In the genomic region with DNA sequence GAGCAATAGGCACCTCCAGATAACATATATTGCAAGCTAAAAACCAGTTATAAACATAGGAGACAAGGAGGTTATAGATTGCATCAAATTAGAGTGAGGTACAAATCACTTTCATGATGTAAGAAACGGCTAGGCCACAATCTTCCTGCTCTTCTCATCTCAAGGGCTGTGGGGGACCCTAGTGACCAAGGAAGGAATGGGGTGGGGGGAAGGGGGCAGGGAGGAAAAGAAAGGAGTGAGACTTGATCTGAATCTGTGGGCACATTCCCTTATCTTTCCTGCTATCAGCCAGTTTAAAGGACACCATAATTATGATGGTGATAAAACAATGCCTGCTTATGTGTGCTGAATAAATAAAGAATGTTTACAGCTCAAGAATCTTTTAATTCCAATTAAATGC, we compare ENCODE assay signal across 14 cellular contexts. TPM values are rescaled to one million over a fixed set of nuclear protein-coding genes. Genes with fewer than 3 reads are reported as not detected.
DNase-seq lines count a peak whose midpoint lies in the region; ATAC-seq, FAIRE-seq and TF ChIP-seq lines count a peak whose summit lies in the region.
"Had no signal": no experiment of that assay in that cellular context is flagged by ENCODE, and none has a peak within 500 bp of the region (broad histone marks: within the 10 kb centered on the region; RNA-seq: fewer than 3 reads in every experiment).

No MANE protein-coding gene starts in this region.

- H2AK5ac ChIP-seq in mesendoderm (ENCODE audit: low read length), result no peak overlapping the region

- H3K18ac ChIP-seq in mesendoderm (ENCODE audit: low read length), result no peak overlapping the region

- TF ChIP-seq POLR2A in HepG2 (IDR thresholded peaks at IDR 0.05; ENCODE audit: insufficient read depth in 1 of 2, low read depth in 2 of 2, low read length in 2 of 2) (no peak), right lobe of liver (IDR thresholded peaks at IDR 0.05) (no peak)

- H3K9me3 ChIP-seq in HepG2 (ENCODE audit: low read length) (no peaks in the 10 kb centered on the region), right lobe of liver (no peaks in the 10 kb centered on the region)
- H3K9me3 ChIP-seq: lower lobe of right lung, prostate gland had no signal

- no peak overlapping the region for H3K4ac ChIP-seq in mesendoderm (ENCODE audit: low read depth, low read length)

- no peak overlapping the region for H2AFZ ChIP-seq in HepG2 (ENCODE audit: low read length)

- DNase-seq in HepG2 (ENCODE audit: low spot score) (no peak), right lobe of liver (no peak), astrocyte of the spinal cord (ENCODE audit: low read depth, low spot score) (peak; percentile 20), mesendoderm (peak; percentile 77), type B pancreatic cell (ENCODE audit: extremely low spot score, unreplicated experiment) (no peak)
- DNase-seq in activated T-cell treated with anti-CD3 and anti-CD28 coated beads, Interleukin-2, amount 50 U/mL, for 4 hours, result no peak
- DNase-seq: activated CD8-positive, alpha-beta memory T cell treated with anti-CD3 and anti-CD28 coated beads, Interleukin-2, amount 50 U/mL, for 4 hours; effector CD8-positive, alpha-beta T cell; lower lobe of right lung had no signal

- peaks cover 5% of the 10 kb centered on the region for H3K27me3 Mint-ChIP-seq in type B pancreatic cell
- H3K27me3 Mint-ChIP-seq in activated T-cell treated with anti-CD3 and anti-CD28 coated beads, Interleukin-2, amount 50 U/mL, for 4 hours (ENCODE audit: low read depth), result peaks cover 62% of the 10 kb centered on the region

- H3K4me3 ChIP-seq in HepG2 (replicated peaks in 1 of 3; ENCODE audit: insufficient read depth in 1 of 3, low read depth in 2 of 3, low read length in 3 of 3) (no peak overlapping the region), right lobe of liver (no peak overlapping the region), astrocyte of the spinal cord (ENCODE audit: low read depth, low read length) (no peak overlapping the region), mesendoderm (ENCODE audit: low read length) (no peak overlapping the region)
- H3K4me3 ChIP-seq: lower lobe of right lung, prostate gland had no signal

- no peaks in the 10 kb centered on the region for H3K36me3 ChIP-seq in HepG2 (replicated peaks in 1 of 2; ENCODE audit: control insufficient read depth in 1 of 2, insufficient read depth in 2 of 2, low read length in 2 of 2)
- no peaks in the 10 kb centered on the region for H3K36me3 ChIP-seq in right lobe of liver
- no peaks in the 10 kb centered on the region for H3K36me3 ChIP-seq in mesendoderm (ENCODE audit: control insufficient read depth, insufficient read depth, low read length)
- H3K36me3 ChIP-seq: lower lobe of right lung, prostate gland had no signal

- no peak overlapping the region for H3K23ac ChIP-seq in mesendoderm (ENCODE audit: low read length)

- 90% methylated on average over 1 of the region's 1 CpG for WGBS in HepG2 (ENCODE audit: low lambda C conversion rate)
- 83% methylated on average over 1 of the region's 1 CpG for WGBS in right lobe of liver (ENCODE audit: insufficient coverage, low coverage, low lambda C conversion rate, missing lambda C conversion rate)
- WGBS in mesendoderm (ENCODE audit: extremely low coverage, insufficient coverage, low lambda C conversion rate), result no CpG with 5 or more reads among the region's 1 CpG

- H4K20me1 ChIP-seq in HepG2 (ENCODE audit: insufficient read depth, low read length), result no peaks in the 10 kb centered on the region

- no peak for TF ChIP-seq EP300 in HepG2 (IDR thresholded peaks at IDR 0.05; ENCODE audit: low read depth in 2 of 2, low read length in 2 of 2)
- TF ChIP-seq EP300 in HepG2 (CRISPR knock-in tag; IDR thresholded peaks at IDR 0.05; ENCODE audit: borderline replicate concordance), result no peak

- no peaks in the 10 kb centered on the region for H3K9me3 Mint-ChIP-seq in type B pancreatic cell
- no peaks in the 10 kb centered on the region for H3K9me3 Mint-ChIP-seq in activated T-cell treated with anti-CD3 and anti-CD28 coated beads, Interleukin-2, amount 50 U/mL, for 4 hours

- peak overlapping the region; percentile 65 for H4K8ac ChIP-seq in mesendoderm (ENCODE audit: low read depth, low read length)

- H3K56ac ChIP-seq in mesendoderm (ENCODE audit: low read length), result peak overlapping the region; percentile 39

- FAIRE-seq in HepG2 (lab: Jason Lieb, UNC), result no peak

- TF ChIP-seq RAD21 in HepG2 (CRISPR knock-in tag; IDR thresholded peaks at IDR 0.05), result no peak

- no TSS peak for BruUV-seq in HepG2 (replicated peaks; lab: Mats Ljungman, UMichigan)

- in situ Hi-C loops in HepG2 (cut with HindIII; ENCODE audit: extremely low pct_ligation_motif_present, low pct_unique_long_range_greater_than_20kb) (loop anchor here (25.0 kb wide), 1 partner anchor 789 kb away; a partner anchor contains a TSS), astrocyte of the spinal cord (cut with HindIII; ENCODE audit: low sequenced_read_pairs) (no loop called here)

- H3K79me1 ChIP-seq in mesendoderm (ENCODE audit: low read length), result no peaks in the 10 kb centered on the region

- H4K5ac ChIP-seq in mesendoderm (ENCODE audit: low read length), result no peak overlapping the region

- H3K27me3 ChIP-seq in HepG2 (ENCODE audit: control insufficient read depth in 1 of 2, insufficient read depth in 2 of 2, low read length in 2 of 2), result no peaks in the 10 kb centered on the region
- H3K27me3 ChIP-seq in right lobe of liver, result no peaks in the 10 kb centered on the region
- H3K27me3 ChIP-seq in mesendoderm (ENCODE audit: insufficient read depth, low read length, poor library complexity), result no peaks in the 10 kb centered on the region

- CTCF ChIA-PET in HepG2 (lab: Yijun Ruan, JAX; ENCODE audit: low intra/inter-chr PET ratio, low total read pairs), result no interaction called here

- H3K4me3 Mint-ChIP-seq in type B pancreatic cell, result peak overlapping the region; percentile 97
- no peak overlapping the region for H3K4me3 Mint-ChIP-seq in activated T-cell treated with anti-CD3 and anti-CD28 coated beads, Interleukin-2, amount 50 U/mL, for 4 hours

- H3K27ac ChIP-seq in HepG2 (ENCODE audit: extremely low read length, insufficient read depth, low read length) (no peak overlapping the region), right lobe of liver (no peak overlapping the region), mesendoderm (ENCODE audit: low read depth, low read length) (no peak overlapping the region)
- H3K27ac ChIP-seq: C4-2B, lower lobe of right lung had no signal

- H2BK120ac ChIP-seq in mesendoderm (ENCODE audit: low read depth, low read length), result no peak overlapping the region

- H2BK5ac ChIP-seq in mesendoderm (ENCODE audit: low read length), result no peak overlapping the region

- no peak for ATAC-seq in HepG2
- no peak for ATAC-seq in right lobe of liver
- ATAC-seq in activated T-cell treated with anti-CD3 and anti-CD28 coated beads, Interleukin-2, amount 50 U/mL, for 4 hours, result no peak
- no peak for ATAC-seq in GM19395 (IDR thresholded peaks at IDR 0.05; ENCODE audit: unreplicated experiment)
- no peak for ATAC-seq in GM18858 (IDR thresholded peaks at IDR 0.05; ENCODE audit: unreplicated experiment)
- ATAC-seq: lower lobe of right lung, Right ventricle myocardium inferior had no signal

- H3K4me1 ChIP-seq in HepG2 (ENCODE audit: insufficient read depth, low read length) (peaks cover 43% of the 10 kb centered on the region), right lobe of liver (peaks cover 0 to 14% (median 3%) of the 10 kb centered on the region in 4 donors), mesendoderm (ENCODE audit: control insufficient read depth, low read depth, low read length) (peaks cover 15% of the 10 kb centered on the region)
- H3K4me1 ChIP-seq: prostate gland had no signal

- H3K9ac ChIP-seq in HepG2 (ENCODE audit: insufficient read depth, low read depth, low read length), result no peak overlapping the region
- H3K9ac ChIP-seq in mesendoderm (ENCODE audit: low read length), result peak overlapping the region; percentile 30

- H3K36me3 Mint-ChIP-seq in type B pancreatic cell, result no peaks in the 10 kb centered on the region
- H3K36me3 Mint-ChIP-seq in activated T-cell treated with anti-CD3 and anti-CD28 coated beads, Interleukin-2, amount 50 U/mL, for 4 hours (ENCODE audit: insufficient read depth), result no peaks in the 10 kb centered on the region

- H2BK15ac ChIP-seq in mesendoderm (replicated peaks; ENCODE audit: low read depth), result peak overlapping the region; percentile 59

- peaks cover 47% of the 10 kb centered on the region for H3K4me1 Mint-ChIP-seq in type B pancreatic cell (ENCODE audit: unreplicated experiment)
- peaks cover 48% of the 10 kb centered on the region for H3K4me1 Mint-ChIP-seq in activated T-cell treated with anti-CD3 and anti-CD28 coated beads, Interleukin-2, amount 50 U/mL, for 4 hours (ENCODE audit: low read depth)

- POLR2A ChIA-PET in HepG2 (lab: Yijun Ruan, JAX), result interaction anchor here (5.0 kb wide), 1 partner anchor 25 kb away, joined by 294 read pairs; no protein-coding TSS in a partner anchor

- TF ChIP-seq CTCF in HepG2 (CRISPR knock-in tag; IDR thresholded peaks at IDR 0.05), result no peak
- TF ChIP-seq CTCF in right lobe of liver (IDR thresholded peaks at IDR 0.05), result no peak
- TF ChIP-seq CTCF in astrocyte of the spinal cord (IDR thresholded peaks at IDR 0.05; ENCODE audit: low read depth, low read length), result no peak
- peak; percentile 16 for TF ChIP-seq CTCF in type B pancreatic cell (conservative IDR thresholded peaks at IDR 0.05)

- H3K79me2 ChIP-seq in HepG2 (ENCODE audit: insufficient read depth, low read length), result peaks cover 9% of the 10 kb centered on the region
- peaks cover 1% of the 10 kb centered on the region for H3K79me2 ChIP-seq in mesendoderm (ENCODE audit: control insufficient read depth, insufficient read depth, low read length)

- intact Hi-C loops in HepG2 (cut with micrococcal nuclease; ENCODE audit: unreplicated experiment) (no loop called here), right lobe of liver (cut with DNase I) (no loop called here)

- H3K4me2 ChIP-seq in HepG2 (ENCODE audit: low read depth, low read length), result no peak overlapping the region
- H3K4me2 ChIP-seq in mesendoderm (ENCODE audit: low read length), result no peak overlapping the region

- peak overlapping the region; percentile 96 for H3K27ac Mint-ChIP-seq in type B pancreatic cell

RNA-seq across cellular contexts. Expression of a gene that starts 2.5 kb away (rescaled TPM):
- total RNA-seq in HepG2 (2016; rRNA removed; fragmentation: Illumina TruSeq; extraction: Trizol), result 1.4 and 1.5 TPM in 2 replicates
- total RNA-seq in HepG2 (2016; cell fraction: cytosol; rRNA removed; fragmentation: Illumina TruSeq; extraction: Trizol; ENCODE audit: low read depth), result 0.35 and 0.40 TPM in 2 replicates
- 1.1 and 1.2 TPM in 2 replicates for total RNA-seq in HepG2 (2016; cell fraction: insoluble cytoplasmic fraction; rRNA removed; fragmentation: Illumina TruSeq; extraction: Trizol)
- 1.1 TPM in 2 replicates for total RNA-seq in HepG2 (2016; cell fraction: membrane; rRNA removed; fragmentation: Illumina TruSeq; extraction: Trizol)
- total RNA-seq in HepG2 (2016; cell fraction: nucleus; rRNA removed; fragmentation: Illumina TruSeq; extraction: Trizol), result 1.4 TPM in 2 replicates
- 0.29 and 0.73 TPM in 2 replicates for polyA plus RNA-seq in HepG2 (2011; rRNA removed)
- 0.17 and 0.19 TPM in 2 replicates for polyA plus RNA-seq in HepG2 (2011; cell fraction: cytosol; rRNA removed)
- 0.45 and 0.59 TPM in 2 replicates for polyA plus RNA-seq in HepG2 (2011; cell fraction: nucleus; rRNA removed)
- 0.24 and 0.85 TPM in 2 replicates for polyA plus RNA-seq in HepG2 (2012)
- 0.11 and 0.58 TPM in 2 replicates for polyA plus RNA-seq in HepG2 (2016; cell fraction: cytosol; fragmentation: Illumina TruSeq; extraction: Trizol; ENCODE audit: low read depth)
- 0.67 and 0.78 TPM in 2 replicates for polyA plus RNA-seq in HepG2 (2016; cell fraction: insoluble cytoplasmic fraction; fragmentation: Illumina TruSeq; extraction: Trizol; ENCODE audit: low read depth)
- polyA plus RNA-seq in HepG2 (2016; cell fraction: membrane; fragmentation: Illumina TruSeq; extraction: Trizol; ENCODE audit: low read depth), result 0.33 and 0.58 TPM in 2 replicates
- polyA plus RNA-seq in HepG2 (2016; cell fraction: nucleus; fragmentation: Illumina TruSeq; extraction: Trizol; ENCODE audit: insufficient read depth, low read depth), result 2.7 and 2.8 TPM in 2 replicates
- 0.12 and 0.28 TPM in 2 replicates for polyA minus RNA-seq in HepG2 (2011; rRNA and poly(A)+ RNA removed; ENCODE audit: low replicate concordance)
- 0.49 and 0.88 TPM in 2 replicates for polyA minus RNA-seq in HepG2 (2011; cell fraction: cytosol; rRNA and poly(A)+ RNA removed)
- 0.50 and 0.52 TPM in 2 replicates for polyA minus RNA-seq in HepG2 (2011; cell fraction: nucleus; rRNA and poly(A)+ RNA removed)
- 1 to 10 TPM in 5 of 6 experiments, under 1 TPM in 1; 0.31 to 3.9 (median 2.1) TPM for total RNA-seq in right lobe of liver
- polyA plus RNA-seq in mesendoderm (2013, experiment 1 of 2), result 1.6 TPM
- polyA plus RNA-seq in mesendoderm (2013, experiment 2 of 2), result 1.7 TPM
- 9.6 and 24.3 TPM in 2 replicates for total RNA-seq in type B pancreatic cell (ENCODE audit: low replicate concordance)
- total RNA-seq in activated T-cell treated with anti-CD3 and anti-CD28 coated beads, Interleukin-2, amount 50 U/mL, for 4 hours, result not detected

RNA-seq across cellular contexts. Expression of a gene that starts 11.0 kb away (rescaled TPM):
- total RNA-seq in HepG2 (2016; rRNA removed; fragmentation: Illumina TruSeq; extraction: Trizol) (39.3 and 51.3 TPM in 2 replicates), right lobe of liver (10 to 100 TPM; 15.8 to 49.4 (median 20.1) TPM), type B pancreatic cell (ENCODE audit: low replicate concordance) (45.8 and 46.8 TPM in 2 replicates)
- total RNA-seq in HepG2 (2016; cell fraction: cytosol; rRNA removed; fragmentation: Illumina TruSeq; extraction: Trizol; ENCODE audit: low read depth), result 32.5 and 35.1 TPM in 2 replicates
- total RNA-seq in HepG2 (2016; cell fraction: insoluble cytoplasmic fraction; rRNA removed; fragmentation: Illumina TruSeq; extraction: Trizol), result 40.6 and 48.2 TPM in 2 replicates
- 43.6 and 51.5 TPM in 2 replicates for total RNA-seq in HepG2 (2016; cell fraction: membrane; rRNA removed; fragmentation: Illumina TruSeq; extraction: Trizol)
- total RNA-seq in HepG2 (2016; cell fraction: nucleus; rRNA removed; fragmentation: Illumina TruSeq; extraction: Trizol), result 132 and 141 TPM in 2 replicates
- polyA plus RNA-seq in HepG2 (2011; rRNA removed), result 72.1 and 84.1 TPM in 2 replicates
- polyA plus RNA-seq in HepG2 (2011; cell fraction: cytosol; rRNA removed), result 52.6 and 55.4 TPM in 2 replicates
- polyA plus RNA-seq in HepG2 (2011; cell fraction: nucleus; rRNA removed), result 70.8 and 78.9 TPM in 2 replicates
- 36.4 and 36.6 TPM in 2 replicates for polyA plus RNA-seq in HepG2 (2012)
- polyA plus RNA-seq in HepG2 (2016; cell fraction: cytosol; fragmentation: Illumina TruSeq; extraction: Trizol; ENCODE audit: low read depth), result 39.6 and 43.2 TPM in 2 replicates
- polyA plus RNA-seq in HepG2 (2016; cell fraction: insoluble cytoplasmic fraction; fragmentation: Illumina TruSeq; extraction: Trizol; ENCODE audit: low read depth), result 41.2 and 47.5 TPM in 2 replicates
- 46.0 and 49.8 TPM in 2 replicates for polyA plus RNA-seq in HepG2 (2016; cell fraction: membrane; fragmentation: Illumina TruSeq; extraction: Trizol; ENCODE audit: low read depth)
- polyA plus RNA-seq in HepG2 (2016; cell fraction: nucleus; fragmentation: Illumina TruSeq; extraction: Trizol; ENCODE audit: insufficient read depth, low read depth), result 59.3 and 60.4 TPM in 2 replicates
- 65.5 and 210 TPM in 2 replicates for polyA minus RNA-seq in HepG2 (2011; rRNA and poly(A)+ RNA removed; ENCODE audit: low replicate concordance)
- 28.0 and 33.0 TPM in 2 replicates for polyA minus RNA-seq in HepG2 (2011; cell fraction: cytosol; rRNA and poly(A)+ RNA removed)
- polyA minus RNA-seq in HepG2 (2011; cell fraction: nucleus; rRNA and poly(A)+ RNA removed), result 342 and 460 TPM in 2 replicates
- 37.4 TPM for polyA plus RNA-seq in mesendoderm (2013, experiment 1 of 2)
- polyA plus RNA-seq in mesendoderm (2013, experiment 2 of 2), result 40.3 TPM
- 10 to 100 TPM; 28.6 to 30.6 (median 29.4) TPM for total RNA-seq in activated T-cell treated with anti-CD3 and anti-CD28 coated beads, Interleukin-2, amount 50 U/mL, for 4 hours

Comparison
In these comparisons a context has a peak if more than half of its experiments do, and no peak if none do; other contexts are left out.
1. DNase-seq: peak in astrocyte of the spinal cord (single experiment) and mesendoderm (single experiment); none in HepG2 (single experiment), right lobe of liver (0 of 3), type B pancreatic cell (single experiment) and activated T-cell treated with anti-CD3 and anti-CD28 coated beads, Interleukin-2, amount 50 U/mL, for 4 hours (single experiment).